ENCODE assay signal across 1 cellular context in the genomic region with DNA sequence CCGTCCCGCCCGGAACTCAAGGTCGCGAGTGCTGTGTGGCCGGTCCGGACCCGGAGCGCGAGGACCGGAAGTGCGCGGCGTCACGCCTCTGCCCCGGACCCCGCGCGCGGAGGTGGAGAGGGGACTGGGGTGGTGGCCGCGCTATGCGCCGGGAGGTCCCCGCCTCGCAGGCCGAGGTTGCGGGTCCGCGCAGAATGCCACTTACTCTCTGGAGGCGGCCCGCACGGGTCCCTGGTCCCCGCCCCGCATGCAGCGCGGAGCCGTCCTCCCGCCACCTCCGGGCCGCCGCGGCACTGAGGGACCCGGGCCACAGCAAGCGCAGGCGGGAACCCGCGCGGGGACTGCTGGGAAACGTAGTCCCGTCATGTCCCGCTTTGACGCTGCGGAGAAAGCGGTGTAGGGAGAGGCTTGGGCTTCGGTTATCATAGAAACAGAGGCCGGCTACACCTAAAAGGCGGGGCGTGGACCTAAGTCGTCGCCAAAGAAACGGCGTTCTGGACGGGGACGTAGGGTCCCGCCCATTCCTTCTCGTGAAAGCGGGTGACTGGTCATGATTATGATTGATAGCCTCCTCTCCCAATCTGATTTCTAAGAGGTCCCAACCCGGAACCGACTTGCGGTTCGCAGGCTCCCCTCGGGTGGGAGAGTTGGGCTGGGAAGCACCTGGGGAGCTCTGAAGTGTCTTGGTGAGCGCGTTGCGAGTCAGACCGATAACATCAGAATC.
TF ChIP-seq lines count a peak whose summit lies in the region.

A gene (minus strand): TSS at position 295 of the 724 bp plus-strand sequence. CDS start 11,698 bp downstream, outside the sequence.

TF ChIP-seq in HepG2, 621 proteins besides CTCF, POLR2A, EP300 and RAD21 (continued from another document and continues in another):
- TF ChIP-seq, protein P1, sequence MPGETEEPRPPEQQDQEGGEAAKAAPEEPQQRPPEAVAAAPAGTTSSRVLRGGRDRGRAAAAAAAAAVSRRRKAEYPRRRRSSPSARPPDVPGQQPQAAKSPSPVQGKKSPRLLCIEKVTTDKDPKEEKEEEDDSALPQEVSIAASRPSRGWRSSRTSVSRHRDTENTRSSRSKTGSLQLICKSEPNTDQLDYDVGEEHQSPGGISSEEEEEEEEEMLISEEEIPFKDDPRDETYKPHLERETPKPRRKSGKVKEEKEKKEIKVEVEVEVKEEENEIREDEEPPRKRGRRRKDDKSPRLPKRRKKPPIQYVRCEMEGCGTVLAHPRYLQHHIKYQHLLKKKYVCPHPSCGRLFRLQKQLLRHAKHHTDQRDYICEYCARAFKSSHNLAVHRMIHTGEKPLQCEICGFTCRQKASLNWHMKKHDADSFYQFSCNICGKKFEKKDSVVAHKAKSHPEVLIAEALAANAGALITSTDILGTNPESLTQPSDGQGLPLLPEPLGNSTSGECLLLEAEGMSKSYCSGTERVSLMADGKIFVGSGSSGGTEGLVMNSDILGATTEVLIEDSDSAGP (CRISPR knock-in tag; IDR thresholded peaks at IDR 0.05; ENCODE audit: borderline replicate concordance) = peak; percentile 98
- TF ChIP-seq ZNF225 (CRISPR knock-in tag; IDR thresholded peaks at IDR 0.05) (peak; percentile 94), SOX13 (IDR thresholded peaks at IDR 0.05) (no peak), SOX13 (CRISPR knock-in tag; conservative IDR thresholded peaks at IDR 0.05 in 1 of 2, IDR thresholded peaks at IDR 0.05 in 1 of 2) (peak in 1 of 2 experiments; percentile 53; a peak in 2 of 4 replicates), HMGA1 (CRISPR knock-in tag; conservative IDR thresholded peaks at IDR 0.05) (no peak), ZMYM4 (CRISPR knock-in tag; IDR thresholded peaks at IDR 0.05) (peak; percentile 71; the same call in 1 of the 2 replicates), NR2F6 (IDR thresholded peaks at IDR 0.05) (no peak), NR2F6 (CRISPR knock-in tag; IDR thresholded peaks at IDR 0.05) (peak; percentile 52; the same call in 1 of the 2 replicates), ZNF598 (CRISPR knock-in tag; IDR thresholded peaks at IDR 0.05; ENCODE audit: borderline replicate concordance) (peak; percentile 73; the same call in 1 of the 2 replicates), RFX5 (IDR thresholded peaks at IDR 0.05; ENCODE audit: low read depth, low read length) (peak; percentile 44), ZIK1 (CRISPR knock-in tag; IDR thresholded peaks at IDR 0.05; ENCODE audit: borderline replicate concordance, low read depth) (peak; percentile 94), KDM5B (CRISPR knock-in tag; IDR thresholded peaks at IDR 0.05; ENCODE audit: borderline replicate concordance) (peak; percentile 98), EEA1 (CRISPR knock-in tag; IDR thresholded peaks at IDR 0.05; ENCODE audit: borderline replicate concordance) (peak; percentile 97; the same call in 1 of the 2 replicates), ZNF33B (CRISPR knock-in tag; IDR thresholded peaks at IDR 0.05) (0 out of 2 replicates have a peak, but pooled peaks have one; percentile 30), ZNF619 (CRISPR knock-in tag; IDR thresholded peaks at IDR 0.05) (peak; percentile 52; the same call in 1 of the 2 replicates), ZNF446 (CRISPR knock-in tag; IDR thresholded peaks at IDR 0.05) (peak; percentile 78), GATAD2A (CRISPR knock-in tag; IDR thresholded peaks at IDR 0.05) (peak; percentile 56), ASH2L (IDR thresholded peaks at IDR 0.05; ENCODE audit: insufficient read length, low read depth, low read length) (peak; percentile 95), TAF1 (CRISPR knock-in tag; IDR thresholded peaks at IDR 0.05) (peak; percentile 94), ZSCAN25 (CRISPR knock-in tag; IDR thresholded peaks at IDR 0.05) (peak; percentile 82), NCOA2 (CRISPR knock-in tag; IDR thresholded peaks at IDR 0.05) (peak; percentile 69; the same call in 1 of the 2 replicates), ZSCAN21 (CRISPR knock-in tag; IDR thresholded peaks at IDR 0.05; ENCODE audit: borderline replicate concordance) (peak; percentile 82; the same call in 1 of the 2 replicates), SOX6 (IDR thresholded peaks at IDR 0.05) (no peak), SOX6 (CRISPR knock-in tag; IDR thresholded peaks at IDR 0.05) (peak; percentile 65), SMARCC2 (IDR thresholded peaks at IDR 0.05) (no peak), HIVEP1 (CRISPR knock-in tag; IDR thresholded peaks at IDR 0.05) (0 out of 2 replicates have a peak, but pooled peaks have one; percentile 39), MTF2 (CRISPR knock-in tag; IDR thresholded peaks at IDR 0.05; ENCODE audit: borderline replicate concordance) (peak; percentile 97), MED13 (CRISPR knock-in tag; IDR thresholded peaks at IDR 0.05) (peak; percentile 89), JDP2 (CRISPR knock-in tag; IDR thresholded peaks at IDR 0.05; ENCODE audit: borderline replicate concordance) (no peak), SIN3B (IDR thresholded peaks at IDR 0.05; ENCODE audit: low read length) (peak; percentile 81; the same call in 1 of the 2 replicates), ZNF432 (CRISPR knock-in tag; IDR thresholded peaks at IDR 0.05; ENCODE audit: borderline replicate concordance) (0 out of 2 replicates have a peak, but pooled peaks have one; percentile 21), FOXC1 (CRISPR knock-in tag; IDR thresholded peaks at IDR 0.05; ENCODE audit: borderline replicate concordance) (peak; percentile 87)
- TF ChIP-seq, protein P2, sequence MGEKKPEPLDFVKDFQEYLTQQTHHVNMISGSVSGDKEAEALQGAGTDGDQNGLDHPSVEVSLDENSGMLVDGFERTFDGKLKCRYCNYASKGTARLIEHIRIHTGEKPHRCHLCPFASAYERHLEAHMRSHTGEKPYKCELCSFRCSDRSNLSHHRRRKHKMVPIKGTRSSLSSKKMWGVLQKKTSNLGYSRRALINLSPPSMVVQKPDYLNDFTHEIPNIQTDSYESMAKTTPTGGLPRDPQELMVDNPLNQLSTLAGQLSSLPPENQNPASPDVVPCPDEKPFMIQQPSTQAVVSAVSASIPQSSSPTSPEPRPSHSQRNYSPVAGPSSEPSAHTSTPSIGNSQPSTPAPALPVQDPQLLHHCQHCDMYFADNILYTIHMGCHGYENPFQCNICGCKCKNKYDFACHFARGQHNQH (CRISPR knock-in tag; IDR thresholded peaks at IDR 0.05) = peak; percentile 83
- TF ChIP-seq, protein P3, sequence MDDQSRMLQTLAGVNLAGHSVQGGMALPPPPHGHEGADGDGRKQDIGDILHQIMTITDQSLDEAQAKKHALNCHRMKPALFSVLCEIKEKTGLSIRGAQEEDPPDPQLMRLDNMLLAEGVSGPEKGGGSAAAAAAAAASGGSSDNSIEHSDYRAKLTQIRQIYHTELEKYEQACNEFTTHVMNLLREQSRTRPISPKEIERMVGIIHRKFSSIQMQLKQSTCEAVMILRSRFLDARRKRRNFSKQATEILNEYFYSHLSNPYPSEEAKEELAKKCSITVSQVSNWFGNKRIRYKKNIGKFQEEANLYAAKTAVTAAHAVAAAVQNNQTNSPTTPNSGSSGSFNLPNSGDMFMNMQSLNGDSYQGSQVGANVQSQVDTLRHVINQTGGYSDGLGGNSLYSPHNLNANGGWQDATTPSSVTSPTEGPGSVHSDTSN (CRISPR knock-in tag; IDR thresholded peaks at IDR 0.05; ENCODE audit: borderline replicate concordance) = peak; percentile 50; the same call in 1 of the 2 replicates
- TF ChIP-seq, protein P4, sequence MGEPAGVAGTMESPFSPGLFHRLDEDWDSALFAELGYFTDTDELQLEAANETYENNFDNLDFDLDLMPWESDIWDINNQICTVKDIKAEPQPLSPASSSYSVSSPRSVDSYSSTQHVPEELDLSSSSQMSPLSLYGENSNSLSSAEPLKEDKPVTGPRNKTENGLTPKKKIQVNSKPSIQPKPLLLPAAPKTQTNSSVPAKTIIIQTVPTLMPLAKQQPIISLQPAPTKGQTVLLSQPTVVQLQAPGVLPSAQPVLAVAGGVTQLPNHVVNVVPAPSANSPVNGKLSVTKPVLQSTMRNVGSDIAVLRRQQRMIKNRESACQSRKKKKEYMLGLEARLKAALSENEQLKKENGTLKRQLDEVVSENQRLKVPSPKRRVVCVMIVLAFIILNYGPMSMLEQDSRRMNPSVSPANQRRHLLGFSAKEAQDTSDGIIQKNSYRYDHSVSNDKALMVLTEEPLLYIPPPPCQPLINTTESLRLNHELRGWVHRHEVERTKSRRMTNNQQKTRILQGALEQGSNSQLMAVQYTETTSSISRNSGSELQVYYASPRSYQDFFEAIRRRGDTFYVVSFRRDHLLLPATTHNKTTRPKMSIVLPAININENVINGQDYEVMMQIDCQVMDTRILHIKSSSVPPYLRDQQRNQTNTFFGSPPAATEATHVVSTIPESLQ (CRISPR knock-in tag; conservative IDR thresholded peaks at IDR 0.05) = 0 out of 2 replicates have a peak, but pooled peaks have one; percentile 37
- TF ChIP-seq, protein P5, sequence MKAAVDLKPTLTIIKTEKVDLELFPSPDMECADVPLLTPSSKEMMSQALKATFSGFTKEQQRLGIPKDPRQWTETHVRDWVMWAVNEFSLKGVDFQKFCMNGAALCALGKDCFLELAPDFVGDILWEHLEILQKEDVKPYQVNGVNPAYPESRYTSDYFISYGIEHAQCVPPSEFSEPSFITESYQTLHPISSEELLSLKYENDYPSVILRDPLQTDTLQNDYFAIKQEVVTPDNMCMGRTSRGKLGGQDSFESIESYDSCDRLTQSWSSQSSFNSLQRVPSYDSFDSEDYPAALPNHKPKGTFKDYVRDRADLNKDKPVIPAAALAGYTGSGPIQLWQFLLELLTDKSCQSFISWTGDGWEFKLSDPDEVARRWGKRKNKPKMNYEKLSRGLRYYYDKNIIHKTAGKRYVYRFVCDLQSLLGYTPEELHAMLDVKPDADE (CRISPR knock-in tag; IDR thresholded peaks at IDR 0.05) = no peak
- TF ChIP-seq, protein P6, sequence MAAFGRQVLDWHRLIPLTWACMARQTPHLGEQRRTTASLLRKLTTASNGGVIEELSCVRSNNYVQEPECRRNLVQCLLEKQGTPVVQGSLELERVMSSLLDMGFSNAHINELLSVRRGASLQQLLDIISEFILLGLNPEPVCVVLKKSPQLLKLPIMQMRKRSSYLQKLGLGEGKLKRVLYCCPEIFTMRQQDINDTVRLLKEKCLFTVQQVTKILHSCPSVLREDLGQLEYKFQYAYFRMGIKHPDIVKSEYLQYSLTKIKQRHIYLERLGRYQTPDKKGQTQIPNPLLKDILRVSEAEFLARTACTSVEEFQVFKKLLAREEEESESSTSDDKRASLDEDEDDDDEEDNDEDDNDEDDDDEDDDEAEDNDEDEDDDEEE (CRISPR knock-in tag; IDR thresholded peaks at IDR 0.05) = no peak
- TF ChIP-seq, protein P7, sequence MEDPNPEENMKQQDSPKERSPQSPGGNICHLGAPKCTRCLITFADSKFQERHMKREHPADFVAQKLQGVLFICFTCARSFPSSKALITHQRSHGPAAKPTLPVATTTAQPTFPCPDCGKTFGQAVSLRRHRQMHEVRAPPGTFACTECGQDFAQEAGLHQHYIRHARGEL (CRISPR knock-in tag; IDR thresholded peaks at IDR 0.05) = peak; percentile 79; the same call in 1 of the 2 replicates
- TF ChIP-seq, protein P8, sequence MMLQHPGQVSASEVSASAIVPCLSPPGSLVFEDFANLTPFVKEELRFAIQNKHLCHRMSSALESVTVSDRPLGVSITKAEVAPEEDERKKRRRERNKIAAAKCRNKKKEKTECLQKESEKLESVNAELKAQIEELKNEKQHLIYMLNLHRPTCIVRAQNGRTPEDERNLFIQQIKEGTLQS (CRISPR knock-in tag; IDR thresholded peaks at IDR 0.05) = peak; percentile 71
- TF ChIP-seq, protein P9, sequence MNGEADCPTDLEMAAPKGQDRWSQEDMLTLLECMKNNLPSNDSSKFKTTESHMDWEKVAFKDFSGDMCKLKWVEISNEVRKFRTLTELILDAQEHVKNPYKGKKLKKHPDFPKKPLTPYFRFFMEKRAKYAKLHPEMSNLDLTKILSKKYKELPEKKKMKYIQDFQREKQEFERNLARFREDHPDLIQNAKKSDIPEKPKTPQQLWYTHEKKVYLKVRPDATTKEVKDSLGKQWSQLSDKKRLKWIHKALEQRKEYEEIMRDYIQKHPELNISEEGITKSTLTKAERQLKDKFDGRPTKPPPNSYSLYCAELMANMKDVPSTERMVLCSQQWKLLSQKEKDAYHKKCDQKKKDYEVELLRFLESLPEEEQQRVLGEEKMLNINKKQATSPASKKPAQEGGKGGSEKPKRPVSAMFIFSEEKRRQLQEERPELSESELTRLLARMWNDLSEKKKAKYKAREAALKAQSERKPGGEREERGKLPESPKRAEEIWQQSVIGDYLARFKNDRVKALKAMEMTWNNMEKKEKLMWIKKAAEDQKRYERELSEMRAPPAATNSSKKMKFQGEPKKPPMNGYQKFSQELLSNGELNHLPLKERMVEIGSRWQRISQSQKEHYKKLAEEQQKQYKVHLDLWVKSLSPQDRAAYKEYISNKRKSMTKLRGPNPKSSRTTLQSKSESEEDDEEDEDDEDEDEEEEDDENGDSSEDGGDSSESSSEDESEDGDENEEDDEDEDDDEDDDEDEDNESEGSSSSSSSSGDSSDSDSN (CRISPR knock-in tag; IDR thresholded peaks at IDR 0.05) = peak; percentile 95
- TF ChIP-seq, protein P10, sequence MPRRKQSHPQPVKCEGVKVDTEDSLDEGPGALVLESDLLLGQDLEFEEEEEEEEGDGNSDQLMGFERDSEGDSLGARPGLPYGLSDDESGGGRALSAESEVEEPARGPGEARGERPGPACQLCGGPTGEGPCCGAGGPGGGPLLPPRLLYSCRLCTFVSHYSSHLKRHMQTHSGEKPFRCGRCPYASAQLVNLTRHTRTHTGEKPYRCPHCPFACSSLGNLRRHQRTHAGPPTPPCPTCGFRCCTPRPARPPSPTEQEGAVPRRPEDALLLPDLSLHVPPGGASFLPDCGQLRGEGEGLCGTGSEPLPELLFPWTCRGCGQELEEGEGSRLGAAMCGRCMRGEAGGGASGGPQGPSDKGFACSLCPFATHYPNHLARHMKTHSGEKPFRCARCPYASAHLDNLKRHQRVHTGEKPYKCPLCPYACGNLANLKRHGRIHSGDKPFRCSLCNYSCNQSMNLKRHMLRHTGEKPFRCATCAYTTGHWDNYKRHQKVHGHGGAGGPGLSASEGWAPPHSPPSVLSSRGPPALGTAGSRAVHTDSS (CRISPR knock-in tag; conservative IDR thresholded peaks at IDR 0.05) = no peak
- TF ChIP-seq, protein P11, sequence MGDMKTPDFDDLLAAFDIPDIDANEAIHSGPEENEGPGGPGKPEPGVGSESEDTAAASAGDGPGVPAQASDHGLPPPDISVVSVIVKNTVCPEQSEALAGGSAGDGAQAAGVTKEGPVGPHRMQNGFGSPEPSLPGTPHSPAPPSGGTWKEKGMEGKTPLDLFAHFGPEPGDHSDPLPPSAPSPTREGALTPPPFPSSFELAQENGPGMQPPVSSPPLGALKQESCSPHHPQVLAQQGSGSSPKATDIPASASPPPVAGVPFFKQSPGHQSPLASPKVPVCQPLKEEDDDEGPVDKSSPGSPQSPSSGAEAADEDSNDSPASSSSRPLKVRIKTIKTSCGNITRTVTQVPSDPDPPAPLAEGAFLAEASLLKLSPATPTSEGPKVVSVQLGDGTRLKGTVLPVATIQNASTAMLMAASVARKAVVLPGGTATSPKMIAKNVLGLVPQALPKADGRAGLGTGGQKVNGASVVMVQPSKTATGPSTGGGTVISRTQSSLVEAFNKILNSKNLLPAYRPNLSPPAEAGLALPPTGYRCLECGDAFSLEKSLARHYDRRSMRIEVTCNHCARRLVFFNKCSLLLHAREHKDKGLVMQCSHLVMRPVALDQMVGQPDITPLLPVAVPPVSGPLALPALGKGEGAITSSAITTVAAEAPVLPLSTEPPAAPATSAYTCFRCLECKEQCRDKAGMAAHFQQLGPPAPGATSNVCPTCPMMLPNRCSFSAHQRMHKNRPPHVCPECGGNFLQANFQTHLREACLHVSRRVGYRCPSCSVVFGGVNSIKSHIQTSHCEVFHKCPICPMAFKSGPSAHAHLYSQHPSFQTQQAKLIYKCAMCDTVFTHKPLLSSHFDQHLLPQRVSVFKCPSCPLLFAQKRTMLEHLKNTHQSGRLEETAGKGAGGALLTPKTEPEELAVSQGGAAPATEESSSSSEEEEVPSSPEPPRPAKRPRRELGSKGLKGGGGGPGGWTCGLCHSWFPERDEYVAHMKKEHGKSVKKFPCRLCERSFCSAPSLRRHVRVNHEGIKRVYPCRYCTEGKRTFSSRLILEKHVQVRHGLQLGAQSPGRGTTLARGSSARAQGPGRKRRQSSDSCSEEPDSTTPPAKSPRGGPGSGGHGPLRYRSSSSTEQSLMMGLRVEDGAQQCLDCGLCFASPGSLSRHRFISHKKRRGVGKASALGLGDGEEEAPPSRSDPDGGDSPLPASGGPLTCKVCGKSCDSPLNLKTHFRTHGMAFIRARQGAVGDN (CRISPR knock-in tag; IDR thresholded peaks at IDR 0.05) = peak; percentile 95
